In the genomic region with DNA sequence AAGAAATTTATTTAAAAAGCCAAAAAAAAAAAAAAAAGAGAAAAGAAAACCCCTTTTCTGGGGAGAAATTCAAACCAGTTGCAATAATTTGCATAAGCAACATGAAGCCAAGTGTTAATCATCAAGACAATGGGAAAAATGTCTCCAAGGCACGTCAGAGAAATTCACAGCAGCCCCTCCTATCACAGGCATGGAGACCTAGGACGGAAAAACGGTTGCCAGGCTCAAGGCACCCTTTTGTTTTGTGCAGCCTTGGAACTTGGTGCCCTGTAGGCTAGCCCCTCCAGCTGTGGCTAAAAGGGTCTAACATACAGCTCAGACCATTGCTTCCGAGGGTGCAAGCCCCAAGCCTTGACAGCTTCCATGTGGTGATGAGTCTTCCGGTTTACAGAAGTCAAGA, we compare ENCODE assay signal across 23 cellular contexts.
A peak's percentile ranks its signal among the peaks of the same experiment; 100 is the strongest.
DNase-seq lines count a peak whose midpoint lies in the region; ATAC-seq, FAIRE-seq and TF ChIP-seq lines count a peak whose summit lies in the region.
"Had no signal": no experiment of that assay in that cellular context is flagged by ENCODE, and none has a peak within 500 bp of the region (broad histone marks: within the 10 kb centered on the region; RNA-seq: fewer than 3 reads in every experiment).

No MANE protein-coding gene starts in this region.

- H3K27me3 Mint-ChIP-seq in H9 (ENCODE audit: low read depth), result no peaks in the 10 kb centered on the region
- H3K27me3 Mint-ChIP-seq: CD4-positive, alpha-beta T cell; CD8-positive, alpha-beta memory T cell had no signal

- H3K23me2 ChIP-seq in H9 (ENCODE audit: insufficient read length, low read depth, low read length, poor library complexity, severe bottlenecking) (no peaks in the 10 kb centered on the region), H1 (ENCODE audit: low read depth, low read length) (no peaks in the 10 kb centered on the region)

- H4K20me1 ChIP-seq in H9 (ENCODE audit: control insufficient read depth, insufficient read depth, insufficient read length) (no peaks in the 10 kb centered on the region), H1 (replicated peaks in 1 of 2; ENCODE audit: control insufficient read depth in 1 of 2, insufficient read depth in 2 of 2, low read length in 2 of 2) (no peaks in the 10 kb centered on the region)
- H4K20me1 ChIP-seq: BLaER1 treated with 17β-estradiol and CSF1 and Interleukin-3, amounts not matched to agents 10 nM and 100 nM had no signal

- no peak overlapping the region for H2BK12ac ChIP-seq in H9 (ENCODE audit: insufficient read length, low read depth, low read length)
- H2BK12ac ChIP-seq in H1 (ENCODE audit: low read depth, low read length), result no peak overlapping the region

- H4K91ac ChIP-seq in H9 (ENCODE audit: insufficient read length, low read depth, low read length), result no peak overlapping the region
- H4K91ac ChIP-seq in H1 (replicated peaks; ENCODE audit: insufficient read length, low read length), result no peak overlapping the region

- H3K79me1 ChIP-seq in H9 (ENCODE audit: insufficient read depth, low read depth, low read length, poor library complexity, severe bottlenecking) (no peaks in the 10 kb centered on the region), H1 (ENCODE audit: low read depth, low read length) (no peaks in the 10 kb centered on the region)

- TF ChIP-seq RAD21 in H1 (IDR thresholded peaks at IDR 0.05 in 1 of 2, conservative IDR thresholded peaks at IDR 0.05 in 1 of 2; ENCODE audit: low read depth in 2 of 2, low read length in 2 of 2), result no peak

- H3K9me3 ChIP-seq in H9 (ENCODE audit: control insufficient read depth, low read depth, low read length) (no peaks in the 10 kb centered on the region), H1 (ENCODE audit: insufficient read depth in 2 of 2, low read depth in 1 of 2, low read length in 1 of 2) (no peaks in the 10 kb centered on the region)
- H3K9me3 ChIP-seq: BLaER1 treated with 17β-estradiol and CSF1 and Interleukin-3, amounts not matched to agents 10 nM and 100 nM; HAP-1 had no signal

- TF ChIP-seq CTCF in H9 (conservative IDR thresholded peaks at IDR 0.05), result no peak
- no peak for TF ChIP-seq CTCF in H1 (IDR thresholded peaks at IDR 0.05; ENCODE audit: control extremely low read depth in 1 of 3, insufficient read depth in 1 of 3, low read depth in 1 of 3, low read length in 3 of 3)

- H4K5ac ChIP-seq in H9 (ENCODE audit: insufficient read length, low read depth, low read length) (no peak overlapping the region), H1 (ENCODE audit: insufficient read length, low read depth, low read length) (no peak overlapping the region)

- no peak overlapping the region for H3K4me3 Mint-ChIP-seq in H9
- H3K4me3 Mint-ChIP-seq: CD14-positive monocyte; CD4-positive, alpha-beta T cell; CD8-positive, alpha-beta memory T cell; HFFc6 had no signal

- peaks cover 8 to 9% of the 10 kb centered on the region in 2 experiments for H3K4me1 Mint-ChIP-seq in H9
- H3K4me1 Mint-ChIP-seq: CD14-positive monocyte; CD8-positive, alpha-beta memory T cell had no signal

- H3T11ph ChIP-seq in H9 (ENCODE audit: low read length), result no peak overlapping the region

- H3K56ac ChIP-seq in H9 (ENCODE audit: insufficient read length, low read depth, low read length), result no peak overlapping the region
- H3K56ac ChIP-seq in H1 (replicated peaks; ENCODE audit: insufficient read length, low read depth, low read length), result no peak overlapping the region

- no peak overlapping the region for H3K4me2 ChIP-seq in H9 (ENCODE audit: insufficient read depth, insufficient read length, low read length)
- no peak overlapping the region for H3K4me2 ChIP-seq in H1 (ENCODE audit: insufficient read depth in 1 of 2, low read depth in 2 of 2, low read length in 2 of 2)
- H3K4me2 ChIP-seq: A549; BLaER1 treated with 17β-estradiol and CSF1 and Interleukin-3, amounts not matched to agents 10 nM and 100 nM had no signal

- peaks cover 0 to 9% of the 10 kb centered on the region in 2 experiments; a peak in 2 of 5 replicates for H3K9me3 Mint-ChIP-seq in H9

- POLR2A ChIA-PET in H1 (lab: Charles Lee; ENCODE audit: partially characterized antibody), result no interaction called here

- H3K4ac ChIP-seq in H9 (ENCODE audit: low read depth, low read length) (no peak overlapping the region), H1 (replicated peaks; ENCODE audit: insufficient read length, low read depth, low read length) (no peak overlapping the region)

- no peak for FAIRE-seq in H1 (lab: Jason Lieb, UNC)
- FAIRE-seq: A549, D721Med, GM12878 had no signal

- H4K8ac ChIP-seq in H9 (replicated peaks; ENCODE audit: insufficient read length, low read depth, low read length) (no peak overlapping the region), H1 (ENCODE audit: extremely low read depth, insufficient read depth, low read length) (no peak overlapping the region)

- peaks cover 0 to 5% (median 0%) of the 10 kb centered on the region in 3 experiments; a peak in 3 of 7 replicates for H3K36me3 Mint-ChIP-seq in H9 (ENCODE audit: insufficient read depth in 1 of 3, low read depth in 3 of 3)
- H3K36me3 Mint-ChIP-seq: CD14-positive monocyte had no signal

- no peak overlapping the region for H3K14ac ChIP-seq in H9 (ENCODE audit: insufficient read depth, low read length)
- H3K14ac ChIP-seq in H1 (ENCODE audit: insufficient read length), result no peak overlapping the region

- H3K18ac ChIP-seq in H9 (ENCODE audit: insufficient read length, low read depth, low read length), result no peak overlapping the region
- no peak overlapping the region; the same call in 1 of the 2 replicates for H3K18ac ChIP-seq in H1 (ENCODE audit: extremely low read depth, low read length)

- H2BK20ac ChIP-seq in H9 (ENCODE audit: low read depth, low read length, poor library complexity, severe bottlenecking) (no peak overlapping the region), H1 (ENCODE audit: low read length) (no peak overlapping the region)

- H3K27ac Mint-ChIP-seq in H9, result no peak overlapping the region
- H3K27ac Mint-ChIP-seq: CD14-positive monocyte; CD4-positive, alpha-beta T cell; CD8-positive, alpha-beta memory T cell; HFFc6 had no signal

- CTCF ChIA-PET in H1 (lab: Charles Lee; ENCODE audit: partially characterized antibody), result interaction anchor here (0.5 kb wide), 1 partner anchor 1424 kb away, joined by 3 read pairs; no protein-coding TSS in a partner anchor

- ATAC-seq in SK-N-SH treated with all-trans-retinoic acid at 6 μM for 48 hours (no peak), GM19035 (IDR thresholded peaks at IDR 0.05; ENCODE audit: unreplicated experiment) (no peak)
- ATAC-seq: A549, GM12878 had no signal

- H2BK15ac ChIP-seq in H9 (ENCODE audit: low read depth, low read length), result no peak overlapping the region
- H2BK15ac ChIP-seq in H1 (ENCODE audit: low read length), result no peak overlapping the region

- WGBS in H9 (ENCODE audit: extremely low coverage, insufficient read length, low lambda C conversion rate), result no CpG with 5 or more reads among the region's 5 CpGs
- WGBS in H1 (ENCODE audit: extremely low coverage in 1 of 2, insufficient coverage in 1 of 2, insufficient read length in 1 of 2, insufficient replicate concordance in 2 of 2, low coverage in 1 of 2, low lambda C conversion rate in 2 of 2, missing lambda C conversion rate in 1 of 2), 2 experiments, result 70% methylated on average over 5 of the region's 5 CpGs; no CpG with 5 or more reads in 1 of the 2 experiments

- H3K9ac ChIP-seq in H9 (ENCODE audit: extremely low read depth, insufficient read length, low read length), result no peak overlapping the region
- no peak overlapping the region for H3K9ac ChIP-seq in H1 (replicated peaks in 1 of 4; ENCODE audit: extremely low read depth in 1 of 4, low read depth in 3 of 4, low read length in 3 of 4)
- H3K9ac ChIP-seq: BLaER1 treated with 17β-estradiol and CSF1 and Interleukin-3, amounts not matched to agents 10 nM and 100 nM had no signal

- H3K23ac ChIP-seq in H9 (ENCODE audit: insufficient read length, low read depth, low read length) (no peak overlapping the region), H1 (ENCODE audit: insufficient read length) (no peak overlapping the region)

- no peak overlapping the region for H2AK5ac ChIP-seq in H9 (ENCODE audit: insufficient read length, low read length)
- no peak overlapping the region for H2AK5ac ChIP-seq in H1 (ENCODE audit: low read depth, low read length)

- H3K36me3 ChIP-seq in H1 (ENCODE audit: control insufficient read depth in 2 of 4, insufficient read depth in 4 of 4, low read length in 3 of 4), result no peaks in the 10 kb centered on the region
- H3K36me3 ChIP-seq: BE2C; BLaER1 treated with 17β-estradiol and CSF1 and Interleukin-3, amounts not matched to agents 10 nM and 100 nM; HAP-1 had no signal

- no peak overlapping the region for H2AFZ ChIP-seq in H9 (ENCODE audit: low read length)
- H2AFZ ChIP-seq in H1 (ENCODE audit: low read length), result no peak overlapping the region

- H2BK5ac ChIP-seq in H9 (ENCODE audit: insufficient read length, low read length), result no peak overlapping the region
- H2BK5ac ChIP-seq in H1 (ENCODE audit: low read depth, low read length), result peak overlapping the region; percentile 7

- H3K27ac ChIP-seq in H9 (ENCODE audit: insufficient read length, low read depth, low read length) (no peak overlapping the region), H1 (ENCODE audit: low read depth, low read length) (no peak overlapping the region)
- H3K27ac ChIP-seq: A549; BLaER1 treated with 17β-estradiol and CSF1 and Interleukin-3, amounts not matched to agents 10 nM and 100 nM had no signal

- TF ChIP-seq POLR2A in H1 (IDR thresholded peaks at IDR 0.05; ENCODE audit: control extremely low read depth in 1 of 2, low read depth in 2 of 2, low read length in 2 of 2), result no peak

- no peak for TF ChIP-seq EP300 in H1 (IDR thresholded peaks at IDR 0.05; ENCODE audit: borderline replicate concordance in 1 of 2, low read depth in 2 of 2, low read length in 2 of 2)

- H3K79me2 ChIP-seq in H9 (ENCODE audit: insufficient read depth, low read length) (no peaks in the 10 kb centered on the region), H1 (ENCODE audit: control insufficient read depth in 1 of 2, insufficient read depth in 2 of 2, low read length in 2 of 2) (no peaks in the 10 kb centered on the region)

- H3K4me3 ChIP-seq in H1 (ENCODE audit: extremely low read depth in 1 of 4, insufficient read depth in 2 of 4, low read depth in 3 of 4, low read length in 4 of 4), result no peak overlapping the region
- H3K4me3 ChIP-seq: A549; BLaER1 treated with 17β-estradiol and CSF1 and Interleukin-3, amounts not matched to agents 10 nM and 100 nM; GM12878; HAP-1 had no signal

- DNase-seq in H9, result peak; percentile 36
- DNase-seq in H1 (ENCODE audit: low read depth in 1 of 2, low spot score in 2 of 2), result no peak
- DNase-seq in iPS DF 19.7 (ENCODE audit: low read depth, low spot score), result peak; percentile 17
- no peak for DNase-seq in NCI-H1048 (lab: John Stamatoyannopoulos, UW)
- DNase-seq: 8988T; ACHN; AML-193; BE2C; CD4-positive, alpha-beta T cell; CD8-positive, alpha-beta memory T cell; DMS 273 treated with DMSO at 0.1 percent for 48 hours; DMS79; EL; GDM1; HFFc6 had no signal

- H3K27me3 ChIP-seq in H9 (ENCODE audit: insufficient read depth, low read length) (no peaks in the 10 kb centered on the region), H1 (replicated peaks in 1 of 4; ENCODE audit: control insufficient read depth in 3 of 4, extremely low read depth in 1 of 4, insufficient read depth in 3 of 4, low read length in 3 of 4) (peaks cover 0 to 2% (median 0%) of the 10 kb centered on the region in 4 experiments; a peak in 1 of 7 replicates)
- H3K27me3 ChIP-seq: BE2C; BLaER1 treated with 17β-estradiol and CSF1 and Interleukin-3, amounts not matched to agents 10 nM and 100 nM had no signal

- H2BK120ac ChIP-seq in H9 (ENCODE audit: low read depth, low read length, poor library complexity, severe bottlenecking), result no peak overlapping the region
- no peak overlapping the region for H2BK120ac ChIP-seq in H1 (replicated peaks; ENCODE audit: low read depth, low read length)

- peaks cover 2% of the 10 kb centered on the region; the same call in 1 of the 2 replicates for H3K4me1 ChIP-seq in H9 (ENCODE audit: insufficient read depth, low read length)
- peaks cover 0 to 4% (median 0%) of the 10 kb centered on the region in 4 experiments; a peak in 2 of 7 replicates for H3K4me1 ChIP-seq in H1 (replicated peaks in 1 of 4; ENCODE audit: control insufficient read depth in 3 of 4, insufficient read depth in 4 of 4, low read length in 3 of 4)
- H3K4me1 ChIP-seq: A549; BE2C; BLaER1 treated with 17β-estradiol and CSF1 and Interleukin-3, amounts not matched to agents 10 nM and 100 nM; HAP-1 had no signal

Comparison
In these comparisons a context has a peak if more than half of its experiments do, and no peak if none do; other contexts are left out.
1. DNase-seq: peak in H9 (single experiment) and iPS DF 19.7 (single experiment); none in H1 (0 of 2) and NCI-H1048 (single experiment).